In genomic region chr5:6659941-6660684, GRCh38 we compare ENCODE assay signal across 10 cellular contexts. TPM values are rescaled to one million over a fixed set of nuclear protein-coding genes. Genes with fewer than 3 reads are reported as not detected.
A peak's percentile ranks its signal among the peaks of the same experiment; 100 is the strongest.
DNase-seq lines count a peak whose midpoint lies in the region; ATAC-seq and TF ChIP-seq lines count a peak whose summit lies in the region.
"Had no signal": no experiment of that assay in that cellular context is flagged by ENCODE, and none has a peak within 500 bp of the region (broad histone marks: within the 10 kb centered on the region; RNA-seq: fewer than 3 reads in every experiment).

No MANE protein-coding gene starts in this region.

- ATAC-seq in activated CD8-positive, alpha-beta memory T cell treated with anti-CD3 and anti-CD28 coated beads, Interleukin-2, amount 10 ng/mL, durations not matched to agents 7 days and 5 days: no peak
- peak; percentile 64 for ATAC-seq in HG02588 (IDR thresholded peaks at IDR 0.05; ENCODE audit: unreplicated experiment)
- no peak for ATAC-seq in body of pancreas
- ATAC-seq: PC-3 had no signal

- H3K27ac Mint-ChIP-seq in activated CD8-positive, alpha-beta memory T cell treated with anti-CD3 and anti-CD28 coated beads, Interleukin-2, amount 10 ng/mL, durations not matched to agents 7 days and 5 days: peak overlapping the region; percentile 61
- peak overlapping the region; percentile 13 for H3K27ac Mint-ChIP-seq in stimulated activated naive CD8-positive, alpha-beta T cell treated with anti-CD3 and anti-CD28 coated beads, Interleukin-15, Interleukin-2, amounts not matched to agents 100 ng/mL and 50 ng/mL, for 24 hours
- H3K27ac Mint-ChIP-seq: activated T-helper 1 cell treated with anti-CD3 and anti-CD28 coated beads, Interleukin-12 subunit alpha, Interleukin-12 subunit beta, Interleukin-2, Interleukin-4 antibody, amounts not matched to agents 30 ng/mL and 10 ng/mL and 1 ng/mL, durations not matched to agents 14 hours and 24 hours and 36 hours had no signal

- H3K4me1 Mint-ChIP-seq in activated CD8-positive, alpha-beta memory T cell treated with anti-CD3 and anti-CD28 coated beads, Interleukin-2, amount 10 ng/mL, durations not matched to agents 7 days and 5 days: peaks cover 7% of the 10 kb centered on the region
- peaks cover 11% of the 10 kb centered on the region for H3K4me1 Mint-ChIP-seq in stimulated activated naive CD8-positive, alpha-beta T cell treated with anti-CD3 and anti-CD28 coated beads, Interleukin-15, Interleukin-2, amounts not matched to agents 100 ng/mL and 50 ng/mL, for 24 hours (ENCODE audit: low read depth)

- no peak overlapping the region for H3K4me3 ChIP-seq in body of pancreas

- no peak for TF ChIP-seq CTCF in body of pancreas (IDR thresholded peaks at IDR 0.05)

- H3K9me3 Mint-ChIP-seq in activated CD8-positive, alpha-beta memory T cell treated with anti-CD3 and anti-CD28 coated beads, Interleukin-2, amount 10 ng/mL, durations not matched to agents 7 days and 5 days (ENCODE audit: low read depth): peaks cover 9% of the 10 kb centered on the region
- peaks cover 14% of the 10 kb centered on the region for H3K9me3 Mint-ChIP-seq in stimulated activated naive CD8-positive, alpha-beta T cell treated with anti-CD3 and anti-CD28 coated beads, Interleukin-15, Interleukin-2, amounts not matched to agents 100 ng/mL and 50 ng/mL, for 24 hours

- CTCF ChIA-PET in activated CD8-positive, alpha-beta memory T cell treated with anti-CD3 and anti-CD28 coated beads, Interleukin-2, amount 10 ng/mL, durations not matched to agents 7 days and 5 days (lab: Charles Lee): no interaction called here

- H3K36me3 ChIP-seq in body of pancreas (replicated peaks in 1 of 2; ENCODE audit: insufficient read depth in 1 of 2, low read depth in 2 of 2): peaks cover 0 to 5% of the 10 kb centered on the region in 2 donors

- no peaks in the 10 kb centered on the region for H3K27me3 ChIP-seq in body of pancreas

- peaks cover 41% of the 10 kb centered on the region for H3K36me3 Mint-ChIP-seq in activated CD8-positive, alpha-beta memory T cell treated with anti-CD3 and anti-CD28 coated beads, Interleukin-2, amount 10 ng/mL, durations not matched to agents 7 days and 5 days
- peaks cover 50% of the 10 kb centered on the region for H3K36me3 Mint-ChIP-seq in stimulated activated naive CD8-positive, alpha-beta T cell treated with anti-CD3 and anti-CD28 coated beads, Interleukin-15, Interleukin-2, amounts not matched to agents 100 ng/mL and 50 ng/mL, for 24 hours (ENCODE audit: low read depth)

- 80 to 90% methylated on average over 13 of the region's 13 CpGs for WGBS in body of pancreas, 2 donors

- H3K27me3 Mint-ChIP-seq in activated CD8-positive, alpha-beta memory T cell treated with anti-CD3 and anti-CD28 coated beads, Interleukin-2, amount 10 ng/mL, durations not matched to agents 7 days and 5 days: no peaks in the 10 kb centered on the region
- H3K27me3 Mint-ChIP-seq in stimulated activated naive CD8-positive, alpha-beta T cell treated with anti-CD3 and anti-CD28 coated beads, Interleukin-15, Interleukin-2, amounts not matched to agents 100 ng/mL and 50 ng/mL, for 24 hours: no peaks in the 10 kb centered on the region

- TF ChIP-seq POLR2A in body of pancreas (IDR thresholded peaks at IDR 0.05): no peak

- intact Hi-C loops in body of pancreas (cut with DNase I): no loop called here

- H3K9me3 ChIP-seq in body of pancreas: peaks cover 0 to 5% (median 0%) of the 10 kb centered on the region in 3 donors

- DNase-seq in activated CD8-positive, alpha-beta memory T cell treated with anti-CD3 and anti-CD28 coated beads, Interleukin-2, amount 10 ng/mL, durations not matched to agents 7 days and 5 days: no peak
- no peak for DNase-seq in activated CD8-positive, alpha-beta memory T cell treated with anti-CD3 and anti-CD28 coated beads, Interleukin-2, amount 50 U/mL, for 4 hours
- peak; percentile 26 for DNase-seq in HK-2 (ENCODE audit: unreplicated experiment)
- DNase-seq in NCI-H510A treated with DMSO at 0.1 percent for 48 hours (lab: John Stamatoyannopoulos, UW): no peak
- no peak for DNase-seq in SIG-M5 (lab: John Stamatoyannopoulos, UW)
- no peak for DNase-seq in body of pancreas
- DNase-seq: PC-3 had no signal

- H3K27ac ChIP-seq in body of pancreas: no peak overlapping the region

- H3K4me3 Mint-ChIP-seq in activated CD8-positive, alpha-beta memory T cell treated with anti-CD3 and anti-CD28 coated beads, Interleukin-2, amount 10 ng/mL, durations not matched to agents 7 days and 5 days: peak overlapping the region; percentile 42
- H3K4me3 Mint-ChIP-seq in stimulated activated naive CD8-positive, alpha-beta T cell treated with anti-CD3 and anti-CD28 coated beads, Interleukin-15, Interleukin-2, amounts not matched to agents 100 ng/mL and 50 ng/mL, for 24 hours: peak overlapping the region; percentile 23
- H3K4me3 Mint-ChIP-seq: activated T-helper 1 cell treated with anti-CD3 and anti-CD28 coated beads, Interleukin-12 subunit alpha, Interleukin-12 subunit beta, Interleukin-2, Interleukin-4 antibody, amounts not matched to agents 30 ng/mL and 10 ng/mL and 1 ng/mL, durations not matched to agents 14 hours and 24 hours and 36 hours had no signal

- no peaks in the 10 kb centered on the region for H3K4me1 ChIP-seq in body of pancreas

RNA-seq across cellular contexts. Expression of gene SRD5A1, which starts 26.9 kb away (rescaled TPM):
- 10 to 100 TPM; 11.0 to 16.2 TPM for total RNA-seq in activated CD8-positive, alpha-beta memory T cell treated with anti-CD3 and anti-CD28 coated beads, Interleukin-2, amount 10 ng/mL, durations not matched to agents 7 days and 5 days
- total RNA-seq in body of pancreas: 1 to 10 TPM; 1.6 to 4.2 TPM

RNA-seq across cellular contexts. Expression of gene NSUN2, which starts 27.3 kb away (rescaled TPM):
- 100 to 1,000 TPM in 1 of 2 experiments, 10 to 100 TPM in 1; 79.8 to 111 TPM for total RNA-seq in activated CD8-positive, alpha-beta memory T cell treated with anti-CD3 and anti-CD28 coated beads, Interleukin-2, amount 10 ng/mL, durations not matched to agents 7 days and 5 days
- 10 to 100 TPM; 35.0 to 45.8 TPM for total RNA-seq in body of pancreas

RNA-seq across cellular contexts. Expression of gene TENT4A, which starts 53.1 kb away (rescaled TPM):
- 10 to 100 TPM; 37.4 to 55.3 TPM for total RNA-seq in activated CD8-positive, alpha-beta memory T cell treated with anti-CD3 and anti-CD28 coated beads, Interleukin-2, amount 10 ng/mL, durations not matched to agents 7 days and 5 days
- 10 to 100 TPM; 11.9 to 27.7 TPM for total RNA-seq in body of pancreas
